In the genomic region with DNA sequence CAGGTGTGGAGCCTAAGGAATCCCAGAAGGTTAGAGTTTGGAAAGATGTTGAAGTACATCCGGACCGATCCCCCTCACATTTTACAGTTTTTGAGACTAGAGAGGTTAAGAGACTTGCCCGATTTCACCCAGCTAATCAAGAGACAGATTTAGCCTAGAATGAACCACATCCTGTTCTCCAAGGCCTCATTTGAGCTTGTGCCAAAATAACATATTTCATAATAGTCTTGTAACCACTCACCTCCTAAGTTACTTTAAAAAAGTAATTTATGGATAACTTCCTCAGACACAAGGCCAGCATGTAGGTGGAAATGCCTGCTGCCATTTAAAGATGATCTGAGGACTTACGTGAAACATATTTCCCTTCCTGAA, we compare ENCODE assay signal across 8 cellular contexts. TPM values are rescaled to one million over a fixed set of nuclear protein-coding genes. Genes with fewer than 3 reads are reported as not detected.
A peak's percentile ranks its signal among the peaks of the same experiment; 100 is the strongest.
DNase-seq lines count a peak whose midpoint lies in the region; ATAC-seq, FAIRE-seq and TF ChIP-seq lines count a peak whose summit lies in the region.

No MANE protein-coding gene starts in this region.

- H2AFZ ChIP-seq in HepG2 (ENCODE audit: low read length) (no peak overlapping the region), mesenchymal stem cell (ENCODE audit: low read depth, low read length) (no peak overlapping the region)

- no peak overlapping the region for H3K4me3 ChIP-seq in right lobe of liver
- no peak overlapping the region for H3K4me3 ChIP-seq in HepG2 (replicated peaks in 1 of 3; ENCODE audit: insufficient read depth in 1 of 3, low read depth in 2 of 3, low read length in 3 of 3)
- H3K4me3 ChIP-seq in mesenchymal stem cell (ENCODE audit: insufficient read depth in 1 of 2, low read depth in 1 of 2, low read length in 2 of 2), result peak overlapping the region in 1 of 2 experiments; percentile 56

- WGBS in right lobe of liver (ENCODE audit: insufficient coverage, low coverage, low lambda C conversion rate, missing lambda C conversion rate), result 37% methylated on average over 4 of the region's 4 CpGs
- WGBS in HepG2 (ENCODE audit: low lambda C conversion rate), result 68% methylated on average over 4 of the region's 4 CpGs
- WGBS in mesenchymal stem cell, result 23% methylated on average over 4 of the region's 4 CpGs

- no peaks in the 10 kb centered on the region for H3K9me3 Mint-ChIP-seq in IgD-negative memory B cell
- H3K9me3 Mint-ChIP-seq in activated naive CD8-positive, alpha-beta T cell (ENCODE audit: low read depth), result no peaks in the 10 kb centered on the region

- no peak overlapping the region for H4K8ac ChIP-seq in mesenchymal stem cell (ENCODE audit: low read length)

- peak overlapping the region; percentile 12 to 94 (median 72) for H3K4me3 Mint-ChIP-seq in IgD-negative memory B cell
- H3K4me3 Mint-ChIP-seq in activated naive CD8-positive, alpha-beta T cell, result peak overlapping the region; percentile 75

- H2BK5ac ChIP-seq in mesenchymal stem cell (ENCODE audit: low read depth, low read length, poor library complexity, severe bottlenecking), result peak overlapping the region; percentile 15

- intact Hi-C loops in right lobe of liver (cut with DNase I) (no loop called here), HepG2 (cut with micrococcal nuclease; ENCODE audit: unreplicated experiment) (loop anchor here (2.0 kb wide), 1 partner anchor 17 kb away; no protein-coding TSS in a partner anchor)

- H4K91ac ChIP-seq in mesenchymal stem cell (ENCODE audit: low read length), result no peak overlapping the region

- H3K4me1 Mint-ChIP-seq in IgD-negative memory B cell, result peaks cover 33 to 41% (median 37%) of the 10 kb centered on the region in 3 donors
- peaks cover 58% of the 10 kb centered on the region for H3K4me1 Mint-ChIP-seq in activated naive CD8-positive, alpha-beta T cell (ENCODE audit: low read depth)

- in situ Hi-C loops in HepG2 (cut with HindIII; ENCODE audit: extremely low pct_ligation_motif_present, low pct_unique_long_range_greater_than_20kb), result no loop called here

- ATAC-seq in right lobe of liver (peak; percentile 25 to 45 (median 40)), HepG2 (no peak), HG03025 (IDR thresholded peaks at IDR 0.05; ENCODE audit: low FRiP score, unreplicated experiment) (no peak)

- H3K18ac ChIP-seq in mesenchymal stem cell (ENCODE audit: low read depth in 1 of 2, low read length in 2 of 2), result peak overlapping the region in 1 of 2 experiments; percentile 9

- CTCF ChIA-PET in HepG2 (lab: Yijun Ruan, JAX; ENCODE audit: low intra/inter-chr PET ratio, low total read pairs), result no interaction called here

- peaks cover 0 to 8% (median 3%) of the 10 kb centered on the region in 4 donors for H3K4me1 ChIP-seq in right lobe of liver
- peaks cover 32% of the 10 kb centered on the region for H3K4me1 ChIP-seq in HepG2 (ENCODE audit: insufficient read depth, low read length)
- peaks cover 4% of the 10 kb centered on the region for H3K4me1 ChIP-seq in mesenchymal stem cell (ENCODE audit: control insufficient read depth, insufficient read depth, low read depth, low read length)

- H2BK120ac ChIP-seq in mesenchymal stem cell (ENCODE audit: low read depth, low read length), result no peak overlapping the region

- no peak overlapping the region for H2BK12ac ChIP-seq in mesenchymal stem cell (ENCODE audit: low read length in 2 of 2)

- no peak for TF ChIP-seq CTCF in right lobe of liver (IDR thresholded peaks at IDR 0.05)
- TF ChIP-seq CTCF in HepG2 (CRISPR knock-in tag; IDR thresholded peaks at IDR 0.05), result no peak

- POLR2A ChIA-PET in HepG2 (lab: Yijun Ruan, JAX), result no interaction called here

- TF ChIP-seq RAD21 in HepG2 (CRISPR knock-in tag; IDR thresholded peaks at IDR 0.05), result no peak

- H3K36me3 ChIP-seq in right lobe of liver (no peaks in the 10 kb centered on the region), HepG2 (replicated peaks in 1 of 2; ENCODE audit: control insufficient read depth in 1 of 2, insufficient read depth in 2 of 2, low read length in 2 of 2) (no peaks in the 10 kb centered on the region), mesenchymal stem cell (ENCODE audit: control insufficient read depth in 1 of 2, insufficient read depth in 2 of 2, low read depth in 1 of 2, low read length in 2 of 2) (no peaks in the 10 kb centered on the region)

- no peak overlapping the region for H2BK15ac ChIP-seq in mesenchymal stem cell (ENCODE audit: low read depth, poor library complexity, severe bottlenecking)

- H3K4me2 ChIP-seq in HepG2 (ENCODE audit: low read depth, low read length) (no peak overlapping the region), mesenchymal stem cell (ENCODE audit: low read length, poor library complexity, severe bottlenecking) (no peak overlapping the region)

- no peaks in the 10 kb centered on the region for H3K79me2 ChIP-seq in HepG2 (ENCODE audit: insufficient read depth, low read length)

- H3K27ac ChIP-seq in right lobe of liver, result peak overlapping the region in 1 of 3 donors; percentile 18
- H3K27ac ChIP-seq in HepG2 (ENCODE audit: extremely low read length, insufficient read depth, low read length), result no peak overlapping the region
- H3K27ac ChIP-seq in mesenchymal stem cell (ENCODE audit: low read length, poor library complexity, severe bottlenecking), result peak overlapping the region; percentile 78

- no peak for TF ChIP-seq EP300 in HepG2 (IDR thresholded peaks at IDR 0.05; ENCODE audit: low read depth in 2 of 2, low read length in 2 of 2)
- no peak for TF ChIP-seq EP300 in HepG2 (CRISPR knock-in tag; IDR thresholded peaks at IDR 0.05; ENCODE audit: borderline replicate concordance)

- H3K79me1 ChIP-seq in mesenchymal stem cell (replicated peaks; ENCODE audit: low read length, poor library complexity, severe bottlenecking), result no peaks in the 10 kb centered on the region

- H3K23ac ChIP-seq in mesenchymal stem cell (ENCODE audit: low read length in 2 of 2), result no peak overlapping the region

- DNase-seq in right lobe of liver (no peak), HepG2 (ENCODE audit: low spot score) (no peak), mesenchymal stem cell (peak; percentile 67), HuH-7 (ENCODE audit: low spot score) (no peak), activated gamma-delta T cell treated with Interleukin-2 at 50 U/mL for 16 hours (no peak)

- H3K9me3 ChIP-seq in right lobe of liver (no peaks in the 10 kb centered on the region), HepG2 (ENCODE audit: low read length) (no peaks in the 10 kb centered on the region), mesenchymal stem cell (ENCODE audit: control insufficient read depth, low read length) (no peaks in the 10 kb centered on the region)

- peak overlapping the region; percentile 30 to 96 (median 88) for H3K27ac Mint-ChIP-seq in IgD-negative memory B cell
- peak overlapping the region; percentile 98 for H3K27ac Mint-ChIP-seq in activated naive CD8-positive, alpha-beta T cell

- no peak overlapping the region for H3K4ac ChIP-seq in mesenchymal stem cell (ENCODE audit: low read depth in 1 of 2, low read length in 2 of 2)

- no peak overlapping the region for H3K9ac ChIP-seq in HepG2 (ENCODE audit: insufficient read depth, low read depth, low read length)
- H3K9ac ChIP-seq in mesenchymal stem cell (ENCODE audit: low read length), result peak overlapping the region; percentile 80

- no peak overlapping the region for H2AK5ac ChIP-seq in mesenchymal stem cell (ENCODE audit: low read length, severe bottlenecking)

- no peak for FAIRE-seq in HepG2 (lab: Jason Lieb, UNC)

- no TSS peak for BruUV-seq in HepG2 (replicated peaks; lab: Mats Ljungman, UMichigan)

- H4K20me1 ChIP-seq in HepG2 (ENCODE audit: insufficient read depth, low read length), result no peaks in the 10 kb centered on the region

- no peaks in the 10 kb centered on the region for H3K27me3 ChIP-seq in right lobe of liver
- H3K27me3 ChIP-seq in HepG2 (ENCODE audit: control insufficient read depth in 1 of 2, insufficient read depth in 2 of 2, low read length in 2 of 2), result no peaks in the 10 kb centered on the region
- no peaks in the 10 kb centered on the region for H3K27me3 ChIP-seq in mesenchymal stem cell (ENCODE audit: control insufficient read depth in 1 of 2, insufficient read depth in 1 of 2, low read length in 2 of 2)

- TF ChIP-seq POLR2A in right lobe of liver (IDR thresholded peaks at IDR 0.05) (no peak), HepG2 (IDR thresholded peaks at IDR 0.05; ENCODE audit: insufficient read depth in 1 of 2, low read depth in 2 of 2, low read length in 2 of 2) (no peak)

- H3K14ac ChIP-seq in mesenchymal stem cell (ENCODE audit: low read length in 2 of 2), result no peak overlapping the region

- H3K36me3 Mint-ChIP-seq in IgD-negative memory B cell, result no peaks in the 10 kb centered on the region
- H3K36me3 Mint-ChIP-seq in activated naive CD8-positive, alpha-beta T cell, result no peaks in the 10 kb centered on the region

- no peaks in the 10 kb centered on the region for H3K27me3 Mint-ChIP-seq in IgD-negative memory B cell
- no peaks in the 10 kb centered on the region for H3K27me3 Mint-ChIP-seq in activated naive CD8-positive, alpha-beta T cell

TF ChIP-seq in HepG2, 621 proteins besides CTCF, POLR2A, EP300 and RAD21 (continues in another document):
- no peak for TF ChIP-seq ZNF670 (CRISPR knock-in tag; IDR thresholded peaks at IDR 0.05; ENCODE audit: borderline replicate concordance)

RNA-seq across cellular contexts. Expression of a gene that starts 39.8 kb away (rescaled TPM):
- 1 to 10 TPM; 2.2 to 8.0 (median 2.9) TPM for total RNA-seq in right lobe of liver
- total RNA-seq in HepG2 (2016; rRNA removed; fragmentation: Illumina TruSeq; extraction: Trizol), result 115 and 183 TPM in 2 replicates
- 16.6 and 18.3 TPM in 2 replicates for total RNA-seq in HepG2 (2016; cell fraction: cytosol; rRNA removed; fragmentation: Illumina TruSeq; extraction: Trizol; ENCODE audit: low read depth)
- 116 and 185 TPM in 2 replicates for total RNA-seq in HepG2 (2016; cell fraction: insoluble cytoplasmic fraction; rRNA removed; fragmentation: Illumina TruSeq; extraction: Trizol)
- 53.6 and 60.8 TPM in 2 replicates for total RNA-seq in HepG2 (2016; cell fraction: membrane; rRNA removed; fragmentation: Illumina TruSeq; extraction: Trizol)
- total RNA-seq in HepG2 (2016; cell fraction: nucleus; rRNA removed; fragmentation: Illumina TruSeq; extraction: Trizol), result 89.7 and 91.5 TPM in 2 replicates
- 37.8 and 58.2 TPM in 2 replicates for polyA plus RNA-seq in HepG2 (2011; rRNA removed)
- polyA plus RNA-seq in HepG2 (2011; cell fraction: cytosol; rRNA removed), result 24.3 and 29.8 TPM in 2 replicates
- 13.1 and 14.2 TPM in 2 replicates for polyA plus RNA-seq in HepG2 (2011; cell fraction: nucleus; rRNA removed)
- 54.6 and 95.7 TPM in 2 replicates for polyA plus RNA-seq in HepG2 (2012)
- polyA plus RNA-seq in HepG2 (2016; cell fraction: cytosol; fragmentation: Illumina TruSeq; extraction: Trizol; ENCODE audit: low read depth), result 6.1 and 6.7 TPM in 2 replicates
- polyA plus RNA-seq in HepG2 (2016; cell fraction: insoluble cytoplasmic fraction; fragmentation: Illumina TruSeq; extraction: Trizol; ENCODE audit: low read depth), result 150 and 162 TPM in 2 replicates
- polyA plus RNA-seq in HepG2 (2016; cell fraction: membrane; fragmentation: Illumina TruSeq; extraction: Trizol; ENCODE audit: low read depth), result 21.3 and 24.5 TPM in 2 replicates
- 65.9 and 66.3 TPM in 2 replicates for polyA plus RNA-seq in HepG2 (2016; cell fraction: nucleus; fragmentation: Illumina TruSeq; extraction: Trizol; ENCODE audit: insufficient read depth, low read depth)
- 8.2 and 55.6 TPM in 2 replicates for polyA minus RNA-seq in HepG2 (2011; rRNA and poly(A)+ RNA removed; ENCODE audit: low replicate concordance)
- polyA minus RNA-seq in HepG2 (2011; cell fraction: cytosol; rRNA and poly(A)+ RNA removed), result 60.4 and 69.2 TPM in 2 replicates
- 134 and 144 TPM in 2 replicates for polyA minus RNA-seq in HepG2 (2011; cell fraction: nucleus; rRNA and poly(A)+ RNA removed)
- 3.5 TPM for polyA plus RNA-seq in IgD-negative memory B cell
- polyA plus RNA-seq in mesenchymal stem cell (2013, experiment 1 of 2), result 22.2 TPM
- 22.1 TPM for polyA plus RNA-seq in mesenchymal stem cell (2013, experiment 2 of 2)

Comparison
In these comparisons a context has a peak if more than half of its experiments do, and no peak if none do; other contexts are left out.
1. ATAC-seq: peak in right lobe of liver (4 of 4); none in HepG2 (single experiment) and HG03025 (single experiment).